Comparison of ENCODE assay signal across 9 cellular contexts in genomic region chr17:40178021-40178601, GRCh38. TPM values are rescaled to one million over a fixed set of nuclear protein-coding genes. Genes with fewer than 3 reads are reported as not detected.
DNase-seq lines count a peak whose midpoint lies in the region; ATAC-seq and TF ChIP-seq lines count a peak whose summit lies in the region.
"Had no signal": no experiment of that assay in that cellular context is flagged by ENCODE, and none has a peak within 500 bp of the region (broad histone marks: within the 10 kb centered on the region; RNA-seq: fewer than 3 reads in every experiment).

No MANE protein-coding gene starts in this region.

- BruUV-seq in A673 (replicated peaks; lab: Mats Ljungman, UMichigan), result no TSS peak

- H3K36me3 Mint-ChIP-seq in naive thymus-derived CD8-positive, alpha-beta T cell, result peaks cover 0 to 17% (median 0%) of the 10 kb centered on the region in 3 donors

- peaks cover 9 to 16% (median 12%) of the 10 kb centered on the region in 4 donors for H3K4me1 Mint-ChIP-seq in naive thymus-derived CD8-positive, alpha-beta T cell

- POLR2A ChIA-PET in A673 (lab: Charles Lee; ENCODE audit: low non-redundant PET), result interaction anchor here (0.6 to 0.7 kb wide), 2 partner anchors 15 to 16 kb away, joined by 5 to 7 read pairs; no protein-coding TSS in a partner anchor
- POLR2A ChIA-PET in naive thymus-derived CD8-positive, alpha-beta T cell (lab: Charles Lee), result interaction anchor here (1.0 to 2.4 kb wide), 4 partner anchors 13 to 102 kb away, joined by 3 to 11 read pairs (median 4); no protein-coding TSS in a partner anchor

- H3K9me3 Mint-ChIP-seq in naive thymus-derived CD8-positive, alpha-beta T cell, result no peaks in the 10 kb centered on the region
- H3K9me3 Mint-ChIP-seq: activated naive CD4-positive, alpha-beta T cell treated with anti-CD3 and anti-CD28 coated beads, Interleukin-2, amount 50 U/mL, for 72 hours had no signal

- TF ChIP-seq CTCF in A673 (conservative IDR thresholded peaks at IDR 0.05; ENCODE audit: low read depth, low read length), result no peak
- no peak for TF ChIP-seq CTCF in WERI-Rb-1 (IDR thresholded peaks at IDR 0.05; ENCODE audit: low read depth, low read length)
- no peak for TF ChIP-seq CTCF in gastrocnemius medialis (IDR thresholded peaks at IDR 0.05 in 4 of 5, conservative IDR thresholded peaks at IDR 0.05 in 1 of 5)

- no peaks in the 10 kb centered on the region for H3K27me3 Mint-ChIP-seq in naive thymus-derived CD8-positive, alpha-beta T cell

- DNase-seq in A673 (ENCODE audit: low spot score) (no peak), WERI-Rb-1 (no peak), gastrocnemius medialis (no peak), NCI-H524 treated with DMSO at 0.1 percent for 48 hours (lab: John Stamatoyannopoulos, UW) (no peak), NCI-H2029 treated with DMSO at 0.1 percent for 48 hours (lab: John Stamatoyannopoulos, UW) (no peak)
- peak in 1 of 10 donors; percentile 9 for DNase-seq in naive thymus-derived CD8-positive, alpha-beta T cell

- H3K9ac ChIP-seq in HUES64 (ENCODE audit: low read depth, low read length) (no peak overlapping the region), duodenal mucosa (ENCODE audit: low read depth in 1 of 2, low read length in 2 of 2) (peak overlapping the region; percentile 88 to 95)

- peak in 1 of 2 donors; percentile 12 for ATAC-seq in naive thymus-derived CD8-positive, alpha-beta T cell
- no peak for ATAC-seq in gastrocnemius medialis

- H3K4me3 ChIP-seq in A673 (ENCODE audit: low read depth, low read length, poor library complexity, severe bottlenecking) (peak overlapping the region; percentile 55), HUES64 (ENCODE audit: low read length) (peak overlapping the region; percentile 63), duodenal mucosa (ENCODE audit: low read depth in 1 of 2, low read length in 2 of 2) (peak overlapping the region; percentile 75 to 88), WERI-Rb-1 (ENCODE audit: low read depth, low read length) (no peak overlapping the region), gastrocnemius medialis (no peak overlapping the region)

- CTCF ChIA-PET in A673 (lab: Charles Lee), result interaction anchor here (0.5 kb wide), 1 partner anchor 38 kb away, joined by 4 read pairs; the partner anchor contains the start of gene CASC3

- H3K27me3 ChIP-seq in A673 (replicated peaks; ENCODE audit: insufficient read depth, low read depth, low read length, poor library complexity), result no peaks in the 10 kb centered on the region
- H3K27me3 ChIP-seq in HUES64 (ENCODE audit: insufficient read depth, low read length), result no peaks in the 10 kb centered on the region
- no peaks in the 10 kb centered on the region for H3K27me3 ChIP-seq in duodenal mucosa (ENCODE audit: control insufficient read depth in 1 of 2, insufficient read depth in 2 of 2, low read length in 2 of 2)
- no peaks in the 10 kb centered on the region for H3K27me3 ChIP-seq in WERI-Rb-1 (ENCODE audit: insufficient read depth, low read depth, severe bottlenecking)
- H3K27me3 ChIP-seq in gastrocnemius medialis, result no peaks in the 10 kb centered on the region

- H3K4me3 Mint-ChIP-seq in naive thymus-derived CD8-positive, alpha-beta T cell, result peak overlapping the region; percentile 10 to 72 (median 54)

- WGBS in HUES64, result 12% methylated on average over 42 of the region's 46 CpGs

- H3K9me3 ChIP-seq in A673 (ENCODE audit: low read depth, low read length, poor library complexity, severe bottlenecking) (no peaks in the 10 kb centered on the region), HUES64 (ENCODE audit: insufficient read depth, low read depth, low read length) (no peaks in the 10 kb centered on the region), duodenal mucosa (ENCODE audit: control insufficient read depth in 1 of 2, low read length in 2 of 2) (no peaks in the 10 kb centered on the region), WERI-Rb-1 (ENCODE audit: severe bottlenecking) (no peaks in the 10 kb centered on the region), gastrocnemius medialis (no peaks in the 10 kb centered on the region)

- intact Hi-C loops in A673 (cut with micrococcal nuclease; ENCODE audit: unreplicated experiment) (no loop called here), gastrocnemius medialis (cut with DNase I; ENCODE audit: low total_unique reads) (no loop called here)

- H3K4me1 ChIP-seq in A673 (ENCODE audit: insufficient read depth, low read length, poor library complexity, severe bottlenecking) (peaks cover 13% of the 10 kb centered on the region), HUES64 (ENCODE audit: insufficient read depth, low read length) (peaks cover 14% of the 10 kb centered on the region), duodenal mucosa (ENCODE audit: control insufficient read depth in 1 of 2, insufficient read depth in 2 of 2, low read length in 2 of 2) (peaks cover 27% of the 10 kb centered on the region in 2 donors), gastrocnemius medialis (peaks cover 8% of the 10 kb centered on the region in 2 donors)

- TF ChIP-seq POLR2A in gastrocnemius medialis (IDR thresholded peaks at IDR 0.05), result no peak

- H3K27ac ChIP-seq in A673 (ENCODE audit: low read depth, low read length, poor library complexity, severe bottlenecking), result no peak overlapping the region
- H3K27ac ChIP-seq in HUES64 (ENCODE audit: low read depth, low read length), result no peak overlapping the region; the same call in 1 of the 2 replicates
- peak overlapping the region; percentile 75 for H3K27ac ChIP-seq in duodenal mucosa (ENCODE audit: low read depth, low read length)
- no peak overlapping the region for H3K27ac ChIP-seq in WERI-Rb-1
- H3K27ac ChIP-seq in gastrocnemius medialis, result no peak overlapping the region

- no peak overlapping the region for H3K27ac Mint-ChIP-seq in naive thymus-derived CD8-positive, alpha-beta T cell

- no peaks in the 10 kb centered on the region for H3K36me3 ChIP-seq in A673 (ENCODE audit: insufficient read depth, low read length, poor library complexity, severe bottlenecking)
- peaks cover 17% of the 10 kb centered on the region for H3K36me3 ChIP-seq in HUES64 (ENCODE audit: insufficient read depth, low read length)
- peaks cover 2 to 3% of the 10 kb centered on the region in 2 donors for H3K36me3 ChIP-seq in duodenal mucosa (ENCODE audit: control insufficient read depth in 1 of 2, insufficient read depth in 2 of 2, low read length in 2 of 2)
- H3K36me3 ChIP-seq in WERI-Rb-1, result peaks cover 46% of the 10 kb centered on the region
- peaks cover 0 to 20% of the 10 kb centered on the region in 2 donors for H3K36me3 ChIP-seq in gastrocnemius medialis

- in situ Hi-C loops in gastrocnemius medialis (cut with MboI; ENCODE audit: low sequenced_read_pairs in 4 of 4), result no loop called here

RNA-seq across cellular contexts. Expression of gene RAPGEFL1, which starts 0.8 kb away (rescaled TPM):
- total RNA-seq in A673 (2021), result 11.4 and 11.9 TPM in 2 replicates
- polyA plus RNA-seq in HUES64 (2013, experiment 1 of 2), result 9.4 TPM
- 7.5 TPM for polyA plus RNA-seq in HUES64 (2013, experiment 2 of 2)
- 1 to 10 TPM; 5.9 to 6.4 TPM for total RNA-seq in naive thymus-derived CD8-positive, alpha-beta T cell
- polyA plus RNA-seq in naive thymus-derived CD8-positive, alpha-beta T cell, result under 1 TPM in 2 of 3 donors, not detected in 1; 0.12 to 0.65 TPM
- total RNA-seq in gastrocnemius medialis, result 1 to 10 TPM; 1.8 to 5.8 (median 5.2) TPM

RNA-seq across cellular contexts. Expression of gene CASC3, which starts 37.8 kb away (rescaled TPM):
- total RNA-seq in A673 (2021) (65.1 and 66.5 TPM in 2 replicates), gastrocnemius medialis (10 to 100 TPM; 35.8 to 41.3 (median 39.8) TPM)
- polyA plus RNA-seq in HUES64 (2013, experiment 1 of 2), result 73.5 TPM
- 79.0 TPM for polyA plus RNA-seq in HUES64 (2013, experiment 2 of 2)
- 100 to 1,000 TPM; 153 to 162 TPM for total RNA-seq in naive thymus-derived CD8-positive, alpha-beta T cell
- polyA plus RNA-seq in naive thymus-derived CD8-positive, alpha-beta T cell, result 10 to 100 TPM; 33.5 to 46.9 (median 40.6) TPM

RNA-seq across cellular contexts. Expression of gene WIPF2, which starts 41.0 kb away (rescaled TPM):
- 16.3 and 17.2 TPM in 2 replicates for total RNA-seq in A673 (2021)
- polyA plus RNA-seq in HUES64 (2013, experiment 1 of 2), result 16.0 TPM
- polyA plus RNA-seq in HUES64 (2013, experiment 2 of 2), result 20.2 TPM
- total RNA-seq in naive thymus-derived CD8-positive, alpha-beta T cell, result 10 to 100 TPM; 29.0 to 32.7 TPM
- polyA plus RNA-seq in naive thymus-derived CD8-positive, alpha-beta T cell, result 1 to 10 TPM; 6.4 to 7.5 (median 7.5) TPM
- 1 to 10 TPM; 4.6 to 6.2 (median 5.4) TPM for total RNA-seq in gastrocnemius medialis

RNA-seq across cellular contexts. Expression of gene MSL1, which starts 56.3 kb away (rescaled TPM):
- 56.9 and 59.9 TPM in 2 replicates for total RNA-seq in A673 (2021)
- 59.7 TPM for polyA plus RNA-seq in HUES64 (2013, experiment 1 of 2)
- polyA plus RNA-seq in HUES64 (2013, experiment 2 of 2), result 65.8 TPM
- 100 to 1,000 TPM; 132 to 135 TPM for total RNA-seq in naive thymus-derived CD8-positive, alpha-beta T cell
- polyA plus RNA-seq in naive thymus-derived CD8-positive, alpha-beta T cell, result 10 to 100 TPM in 1 of 3 donors, 1 to 10 TPM in 2; 6.8 to 12.8 (median 9.2) TPM
- total RNA-seq in gastrocnemius medialis, result 10 to 100 TPM; 75.7 to 96.3 (median 85.9) TPM

Comparison
In these comparisons a context has a peak if more than half of its experiments do, and no peak if none do; other contexts are left out.
1. H3K4me3 ChIP-seq: peak in A673 (single experiment), HUES64 (single experiment) and duodenal mucosa (2 of 2); none in WERI-Rb-1 (single experiment) and gastrocnemius medialis (0 of 4).